ENCODE assay signal across 9 cellular contexts in genomic region chr15:81256916-81257315, GRCh38.
DNase-seq lines count a peak whose midpoint lies in the region; ATAC-seq, FAIRE-seq and TF ChIP-seq lines count a peak whose summit lies in the region.
"Had no signal": no experiment of that assay in that cellular context is flagged by ENCODE, and none has a peak within 500 bp of the region (broad histone marks: within the 10 kb centered on the region; RNA-seq: fewer than 3 reads in every experiment).

No MANE protein-coding gene starts in this region.

- no peak overlapping the region for H3K27ac ChIP-seq in A673 (ENCODE audit: low read depth, low read length, poor library complexity, severe bottlenecking)

- no peaks in the 10 kb centered on the region for H3K36me3 ChIP-seq in A673 (ENCODE audit: insufficient read depth, low read length, poor library complexity, severe bottlenecking)

- POLR2A ChIA-PET in A673 (lab: Charles Lee; ENCODE audit: low non-redundant PET) = no interaction called here

- peaks cover 5% of the 10 kb centered on the region for H3K27me3 ChIP-seq in A673 (replicated peaks; ENCODE audit: insufficient read depth, low read depth, low read length, poor library complexity)

- peak; percentile 50; the same call in 1 of the 2 replicates for TF ChIP-seq CTCF in A673 (conservative IDR thresholded peaks at IDR 0.05; ENCODE audit: low read depth, low read length)

- BruUV-seq in A673 (replicated peaks; lab: Mats Ljungman, UMichigan) = no TSS peak

- ATAC-seq in HG03460 (IDR thresholded peaks at IDR 0.05; ENCODE audit: unreplicated experiment) = no peak

- no peaks in the 10 kb centered on the region for H3K9me3 ChIP-seq in A673 (ENCODE audit: low read depth, low read length, poor library complexity, severe bottlenecking)

- intact Hi-C loops in A673 (cut with micrococcal nuclease; ENCODE audit: unreplicated experiment) = loop anchor here (2.0 kb wide), 1 partner anchor 102 kb away; no protein-coding TSS in a partner anchor

- CTCF ChIA-PET in A673 (lab: Charles Lee) = no interaction called here

- no peak overlapping the region for H3K4me3 ChIP-seq in A673 (ENCODE audit: low read depth, low read length, poor library complexity, severe bottlenecking)

- FAIRE-seq in islet of Langerhans (lab: Jason Lieb, UNC) = peak; percentile 56

- H3K4me1 ChIP-seq in A673 (ENCODE audit: insufficient read depth, low read length, poor library complexity, severe bottlenecking) = no peaks in the 10 kb centered on the region

- DNase-seq in A673 (ENCODE audit: low spot score) (peak; percentile 39), HS-27A (ENCODE audit: low read depth) (peak; percentile 27), amniotic epithelial cell (ENCODE audit: low read depth) (peak; percentile 61), HuH-7 (ENCODE audit: low spot score) (no peak), NCI-H2081 (lab: John Stamatoyannopoulos, UW) (no peak), germinal center (ENCODE audit: low spot score) (no peak)
- DNase-seq: Karpas-422 had no signal

Comparison
In these comparisons a context has a peak if more than half of its experiments do, and no peak if none do; other contexts are left out.
1. DNase-seq: peak in A673 (single experiment), HS-27A (single experiment) and amniotic epithelial cell (single experiment); none in HuH-7 (single experiment), NCI-H2081 (0 of 2) and germinal center (single experiment).